ENCODE assay signal across 1 cellular context in the genomic region with DNA sequence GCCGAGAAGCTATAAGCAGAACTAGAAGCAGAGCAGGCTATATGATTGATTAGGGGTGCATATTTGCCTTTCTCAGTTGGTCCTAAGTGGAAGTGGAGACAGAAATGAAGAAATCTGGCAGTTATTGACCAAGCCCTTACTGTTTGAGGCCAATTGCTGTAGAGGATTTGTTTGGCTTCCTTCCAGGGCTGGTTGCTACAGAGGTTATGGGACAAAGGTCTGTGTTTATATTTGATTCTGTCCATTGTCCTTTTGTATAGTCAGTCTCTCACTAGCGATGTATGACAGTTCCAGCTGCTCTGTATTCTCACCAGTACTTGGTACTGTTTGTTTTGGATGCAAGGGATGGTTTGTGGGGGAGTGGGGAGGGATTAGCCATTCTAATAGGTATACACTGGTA.
A peak's percentile ranks its signal among the peaks of the same experiment; 100 is the strongest.
TF ChIP-seq lines count a peak whose summit lies in the region.

No MANE protein-coding gene starts in this region.

TF ChIP-seq in HepG2, 621 proteins besides CTCF, POLR2A, EP300 and RAD21 (continued from another document and continues in another):
- TF ChIP-seq, protein P1, sequence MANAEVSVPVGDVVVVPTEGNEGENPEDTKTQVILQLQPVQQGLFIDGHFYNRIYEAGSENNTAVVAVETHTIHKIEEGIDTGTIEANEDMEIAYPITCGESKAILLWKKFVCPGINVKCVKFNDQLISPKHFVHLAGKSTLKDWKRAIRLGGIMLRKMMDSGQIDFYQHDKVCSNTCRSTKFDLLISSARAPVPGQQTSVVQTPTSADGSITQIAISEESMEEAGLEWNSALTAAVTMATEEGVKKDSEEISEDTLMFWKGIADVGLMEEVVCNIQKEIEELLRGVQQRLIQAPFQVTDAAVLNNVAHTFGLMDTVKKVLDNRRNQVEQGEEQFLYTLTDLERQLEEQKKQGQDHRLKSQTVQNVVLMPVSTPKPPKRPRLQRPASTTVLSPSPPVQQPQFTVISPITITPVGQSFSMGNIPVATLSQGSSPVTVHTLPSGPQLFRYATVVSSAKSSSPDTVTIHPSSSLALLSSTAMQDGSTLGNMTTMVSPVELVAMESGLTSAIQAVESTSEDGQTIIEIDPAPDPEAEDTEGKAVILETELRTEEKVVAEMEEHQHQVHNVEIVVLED (CRISPR knock-in tag; IDR thresholded peaks at IDR 0.05; ENCODE audit: borderline replicate concordance): peak; percentile 26; the same call in 1 of the 2 replicates
- TF ChIP-seq ZNF205 (CRISPR knock-in tag; IDR thresholded peaks at IDR 0.05) (no peak), CREM (IDR thresholded peaks at IDR 0.05) (peak; percentile 25; the same call in 1 of the 2 replicates), CREM (CRISPR knock-in tag; IDR thresholded peaks at IDR 0.05) (no peak), FOXP1 (IDR thresholded peaks at IDR 0.05) (peak; percentile 66; the same call in 1 of the 2 replicates), FOXP1 (CRISPR knock-in tag; IDR thresholded peaks at IDR 0.05) (peak; percentile 82), RFX5 (IDR thresholded peaks at IDR 0.05; ENCODE audit: low read depth, low read length) (no peak), FOSL2 (CRISPR knock-in tag; IDR thresholded peaks at IDR 0.05) (0 out of 2 replicates have a peak, but pooled peaks have one; percentile 30), KAT2B (IDR thresholded peaks at IDR 0.05; ENCODE audit: borderline replicate concordance, low read depth, low read length) (no peak), KLF15 (CRISPR knock-in tag; IDR thresholded peaks at IDR 0.05; ENCODE audit: borderline replicate concordance) (no peak), ZSCAN29 (CRISPR knock-in tag; conservative IDR thresholded peaks at IDR 0.05) (no peak), NFIB (CRISPR knock-in tag; IDR thresholded peaks at IDR 0.05; ENCODE audit: borderline replicate concordance) (no peak), PITX1 (CRISPR knock-in tag; IDR thresholded peaks at IDR 0.05) (peak; percentile 40; the same call in 1 of the 2 replicates), ZSCAN25 (CRISPR knock-in tag; IDR thresholded peaks at IDR 0.05) (no peak), GTF2F1 (IDR thresholded peaks at IDR 0.05; ENCODE audit: low read length) (no peak), ZSCAN12 (CRISPR knock-in tag; IDR thresholded peaks at IDR 0.05) (no peak), ZNF775 (CRISPR knock-in tag; IDR thresholded peaks at IDR 0.05; ENCODE audit: borderline replicate concordance) (no peak), ADNP (CRISPR knock-in tag; IDR thresholded peaks at IDR 0.05) (no peak), TP53 (CRISPR knock-in tag; conservative IDR thresholded peaks at IDR 0.05) (no peak), RARG (CRISPR knock-in tag; IDR thresholded peaks at IDR 0.05; ENCODE audit: low read depth) (no peak), MYNN (CRISPR knock-in tag; IDR thresholded peaks at IDR 0.05; ENCODE audit: low read depth) (no peak), HDAC2 (CRISPR knock-in tag; IDR thresholded peaks at IDR 0.05) (0 out of 2 replicates have a peak, but pooled peaks have one; percentile 39), GATAD2A (CRISPR knock-in tag; IDR thresholded peaks at IDR 0.05) (peak; percentile 81), SP5 (CRISPR knock-in tag; IDR thresholded peaks at IDR 0.05; ENCODE audit: borderline replicate concordance, low read depth) (no peak), EZH2 (conservative IDR thresholded peaks at IDR 0.05; ENCODE audit: low read depth, low read length) (no peak), RBM39 (IDR thresholded peaks at IDR 0.05; ENCODE audit: low read depth, low read length, poor library complexity, severe bottlenecking) (no peak), TRIM24 (CRISPR knock-in tag; IDR thresholded peaks at IDR 0.05) (no peak), HMG20B (CRISPR knock-in tag; conservative IDR thresholded peaks at IDR 0.05) (0 out of 2 replicates have a peak, but pooled peaks have one; percentile 46), ONECUT2 (CRISPR knock-in tag; IDR thresholded peaks at IDR 0.05) (0 out of 2 replicates have a peak, but pooled peaks have one; percentile 49), ZNF367 (CRISPR knock-in tag; IDR thresholded peaks at IDR 0.05; ENCODE audit: borderline replicate concordance) (no peak), ZNF225 (CRISPR knock-in tag; IDR thresholded peaks at IDR 0.05) (no peak), TBX3 (IDR thresholded peaks at IDR 0.05; ENCODE audit: borderline replicate concordance) (no peak), SOX5 (CRISPR knock-in tag; IDR thresholded peaks at IDR 0.05; ENCODE audit: borderline replicate concordance) (peak; percentile 99), TEAD3 (CRISPR knock-in tag; optimal IDR thresholded peaks at IDR 0.05; ENCODE audit: borderline replicate concordance) (peak; percentile 10), JUND (CRISPR knock-in tag; IDR thresholded peaks at IDR 0.05) (no peak), GFI1 (CRISPR knock-in tag; IDR thresholded peaks at IDR 0.05; ENCODE audit: borderline replicate concordance) (0 out of 2 replicates have a peak, but pooled peaks have one; percentile 62), ZNF432 (CRISPR knock-in tag; IDR thresholded peaks at IDR 0.05; ENCODE audit: borderline replicate concordance) (no peak), NRL (CRISPR knock-in tag; IDR thresholded peaks at IDR 0.05; ENCODE audit: borderline replicate concordance) (no peak), GATA4 (IDR thresholded peaks at IDR 0.05; ENCODE audit: borderline replicate concordance, low read depth) (no peak), ZFY (CRISPR knock-in tag; IDR thresholded peaks at IDR 0.05) (0 out of 2 replicates have a peak, but pooled peaks have one; percentile 15)
- TF ChIP-seq, protein P2, sequence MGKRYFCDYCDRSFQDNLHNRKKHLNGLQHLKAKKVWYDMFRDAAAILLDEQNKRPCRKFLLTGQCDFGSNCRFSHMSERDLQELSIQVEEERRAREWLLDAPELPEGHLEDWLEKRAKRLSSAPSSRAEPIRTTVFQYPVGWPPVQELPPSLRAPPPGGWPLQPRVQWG (CRISPR knock-in tag; IDR thresholded peaks at IDR 0.05; ENCODE audit: borderline replicate concordance, low read depth): no peak
- TF ChIP-seq, protein P3, sequence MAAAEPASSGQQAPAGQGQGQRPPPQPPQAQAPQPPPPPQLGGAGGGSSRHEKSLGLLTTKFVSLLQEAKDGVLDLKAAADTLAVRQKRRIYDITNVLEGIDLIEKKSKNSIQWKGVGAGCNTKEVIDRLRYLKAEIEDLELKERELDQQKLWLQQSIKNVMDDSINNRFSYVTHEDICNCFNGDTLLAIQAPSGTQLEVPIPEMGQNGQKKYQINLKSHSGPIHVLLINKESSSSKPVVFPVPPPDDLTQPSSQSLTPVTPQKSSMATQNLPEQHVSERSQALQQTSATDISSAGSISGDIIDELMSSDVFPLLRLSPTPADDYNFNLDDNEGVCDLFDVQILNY (CRISPR knock-in tag; conservative IDR thresholded peaks at IDR 0.05): no peak
- TF ChIP-seq, protein P4, sequence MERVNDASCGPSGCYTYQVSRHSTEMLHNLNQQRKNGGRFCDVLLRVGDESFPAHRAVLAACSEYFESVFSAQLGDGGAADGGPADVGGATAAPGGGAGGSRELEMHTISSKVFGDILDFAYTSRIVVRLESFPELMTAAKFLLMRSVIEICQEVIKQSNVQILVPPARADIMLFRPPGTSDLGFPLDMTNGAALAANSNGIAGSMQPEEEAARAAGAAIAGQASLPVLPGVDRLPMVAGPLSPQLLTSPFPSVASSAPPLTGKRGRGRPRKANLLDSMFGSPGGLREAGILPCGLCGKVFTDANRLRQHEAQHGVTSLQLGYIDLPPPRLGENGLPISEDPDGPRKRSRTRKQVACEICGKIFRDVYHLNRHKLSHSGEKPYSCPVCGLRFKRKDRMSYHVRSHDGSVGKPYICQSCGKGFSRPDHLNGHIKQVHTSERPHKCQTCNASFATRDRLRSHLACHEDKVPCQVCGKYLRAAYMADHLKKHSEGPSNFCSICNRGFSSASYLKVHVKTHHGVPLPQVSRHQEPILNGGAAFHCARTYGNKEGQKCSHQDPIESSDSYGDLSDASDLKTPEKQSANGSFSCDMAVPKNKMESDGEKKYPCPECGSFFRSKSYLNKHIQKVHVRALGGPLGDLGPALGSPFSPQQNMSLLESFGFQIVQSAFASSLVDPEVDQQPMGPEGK (CRISPR knock-in tag; IDR thresholded peaks at IDR 0.05): peak; percentile 33; the same call in 1 of the 2 replicates
- TF ChIP-seq, protein P5, sequence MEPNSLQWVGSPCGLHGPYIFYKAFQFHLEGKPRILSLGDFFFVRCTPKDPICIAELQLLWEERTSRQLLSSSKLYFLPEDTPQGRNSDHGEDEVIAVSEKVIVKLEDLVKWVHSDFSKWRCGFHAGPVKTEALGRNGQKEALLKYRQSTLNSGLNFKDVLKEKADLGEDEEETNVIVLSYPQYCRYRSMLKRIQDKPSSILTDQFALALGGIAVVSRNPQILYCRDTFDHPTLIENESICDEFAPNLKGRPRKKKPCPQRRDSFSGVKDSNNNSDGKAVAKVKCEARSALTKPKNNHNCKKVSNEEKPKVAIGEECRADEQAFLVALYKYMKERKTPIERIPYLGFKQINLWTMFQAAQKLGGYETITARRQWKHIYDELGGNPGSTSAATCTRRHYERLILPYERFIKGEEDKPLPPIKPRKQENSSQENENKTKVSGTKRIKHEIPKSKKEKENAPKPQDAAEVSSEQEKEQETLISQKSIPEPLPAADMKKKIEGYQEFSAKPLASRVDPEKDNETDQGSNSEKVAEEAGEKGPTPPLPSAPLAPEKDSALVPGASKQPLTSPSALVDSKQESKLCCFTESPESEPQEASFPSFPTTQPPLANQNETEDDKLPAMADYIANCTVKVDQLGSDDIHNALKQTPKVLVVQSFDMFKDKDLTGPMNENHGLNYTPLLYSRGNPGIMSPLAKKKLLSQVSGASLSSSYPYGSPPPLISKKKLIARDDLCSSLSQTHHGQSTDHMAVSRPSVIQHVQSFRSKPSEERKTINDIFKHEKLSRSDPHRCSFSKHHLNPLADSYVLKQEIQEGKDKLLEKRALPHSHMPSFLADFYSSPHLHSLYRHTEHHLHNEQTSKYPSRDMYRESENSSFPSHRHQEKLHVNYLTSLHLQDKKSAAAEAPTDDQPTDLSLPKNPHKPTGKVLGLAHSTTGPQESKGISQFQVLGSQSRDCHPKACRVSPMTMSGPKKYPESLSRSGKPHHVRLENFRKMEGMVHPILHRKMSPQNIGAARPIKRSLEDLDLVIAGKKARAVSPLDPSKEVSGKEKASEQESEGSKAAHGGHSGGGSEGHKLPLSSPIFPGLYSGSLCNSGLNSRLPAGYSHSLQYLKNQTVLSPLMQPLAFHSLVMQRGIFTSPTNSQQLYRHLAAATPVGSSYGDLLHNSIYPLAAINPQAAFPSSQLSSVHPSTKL (CRISPR knock-in tag; IDR thresholded peaks at IDR 0.05): peak; percentile 76
- TF ChIP-seq, protein P6, sequence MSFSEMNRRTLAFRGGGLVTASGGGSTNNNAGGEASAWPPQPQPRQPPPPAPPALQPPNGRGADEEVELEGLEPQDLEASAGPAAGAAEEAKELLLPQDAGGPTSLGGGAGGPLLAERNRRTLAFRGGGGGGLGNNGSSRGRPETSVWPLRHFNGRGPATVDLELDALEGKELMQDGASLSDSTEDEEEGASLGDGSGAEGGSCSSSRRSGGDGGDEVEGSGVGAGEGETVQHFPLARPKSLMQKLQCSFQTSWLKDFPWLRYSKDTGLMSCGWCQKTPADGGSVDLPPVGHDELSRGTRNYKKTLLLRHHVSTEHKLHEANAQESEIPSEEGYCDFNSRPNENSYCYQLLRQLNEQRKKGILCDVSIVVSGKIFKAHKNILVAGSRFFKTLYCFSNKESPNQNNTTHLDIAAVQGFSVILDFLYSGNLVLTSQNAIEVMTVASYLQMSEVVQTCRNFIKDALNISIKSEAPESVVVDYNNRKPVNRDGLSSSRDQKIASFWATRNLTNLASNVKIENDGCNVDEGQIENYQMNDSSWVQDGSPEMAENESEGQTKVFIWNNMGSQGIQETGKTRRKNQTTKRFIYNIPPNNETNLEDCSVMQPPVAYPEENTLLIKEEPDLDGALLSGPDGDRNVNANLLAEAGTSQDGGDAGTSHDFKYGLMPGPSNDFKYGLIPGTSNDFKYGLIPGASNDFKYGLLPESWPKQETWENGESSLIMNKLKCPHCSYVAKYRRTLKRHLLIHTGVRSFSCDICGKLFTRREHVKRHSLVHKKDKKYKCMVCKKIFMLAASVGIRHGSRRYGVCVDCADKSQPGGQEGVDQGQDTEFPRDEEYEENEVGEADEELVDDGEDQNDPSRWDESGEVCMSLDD (CRISPR knock-in tag; IDR thresholded peaks at IDR 0.05; ENCODE audit: borderline replicate concordance): 0 out of 2 replicates have a peak, but pooled peaks have one; percentile 21
- TF ChIP-seq, protein P7, sequence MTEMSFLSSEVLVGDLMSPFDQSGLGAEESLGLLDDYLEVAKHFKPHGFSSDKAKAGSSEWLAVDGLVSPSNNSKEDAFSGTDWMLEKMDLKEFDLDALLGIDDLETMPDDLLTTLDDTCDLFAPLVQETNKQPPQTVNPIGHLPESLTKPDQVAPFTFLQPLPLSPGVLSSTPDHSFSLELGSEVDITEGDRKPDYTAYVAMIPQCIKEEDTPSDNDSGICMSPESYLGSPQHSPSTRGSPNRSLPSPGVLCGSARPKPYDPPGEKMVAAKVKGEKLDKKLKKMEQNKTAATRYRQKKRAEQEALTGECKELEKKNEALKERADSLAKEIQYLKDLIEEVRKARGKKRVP (CRISPR knock-in tag; IDR thresholded peaks at IDR 0.05): peak in 1 of 2 experiments; percentile 44; a peak in 1 of 4 replicates
- TF ChIP-seq, protein P8, sequence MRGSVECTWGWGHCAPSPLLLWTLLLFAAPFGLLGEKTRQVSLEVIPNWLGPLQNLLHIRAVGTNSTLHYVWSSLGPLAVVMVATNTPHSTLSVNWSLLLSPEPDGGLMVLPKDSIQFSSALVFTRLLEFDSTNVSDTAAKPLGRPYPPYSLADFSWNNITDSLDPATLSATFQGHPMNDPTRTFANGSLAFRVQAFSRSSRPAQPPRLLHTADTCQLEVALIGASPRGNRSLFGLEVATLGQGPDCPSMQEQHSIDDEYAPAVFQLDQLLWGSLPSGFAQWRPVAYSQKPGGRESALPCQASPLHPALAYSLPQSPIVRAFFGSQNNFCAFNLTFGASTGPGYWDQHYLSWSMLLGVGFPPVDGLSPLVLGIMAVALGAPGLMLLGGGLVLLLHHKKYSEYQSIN (CRISPR knock-in tag; IDR thresholded peaks at IDR 0.05; ENCODE audit: borderline replicate concordance): no peak
- TF ChIP-seq, protein P9, sequence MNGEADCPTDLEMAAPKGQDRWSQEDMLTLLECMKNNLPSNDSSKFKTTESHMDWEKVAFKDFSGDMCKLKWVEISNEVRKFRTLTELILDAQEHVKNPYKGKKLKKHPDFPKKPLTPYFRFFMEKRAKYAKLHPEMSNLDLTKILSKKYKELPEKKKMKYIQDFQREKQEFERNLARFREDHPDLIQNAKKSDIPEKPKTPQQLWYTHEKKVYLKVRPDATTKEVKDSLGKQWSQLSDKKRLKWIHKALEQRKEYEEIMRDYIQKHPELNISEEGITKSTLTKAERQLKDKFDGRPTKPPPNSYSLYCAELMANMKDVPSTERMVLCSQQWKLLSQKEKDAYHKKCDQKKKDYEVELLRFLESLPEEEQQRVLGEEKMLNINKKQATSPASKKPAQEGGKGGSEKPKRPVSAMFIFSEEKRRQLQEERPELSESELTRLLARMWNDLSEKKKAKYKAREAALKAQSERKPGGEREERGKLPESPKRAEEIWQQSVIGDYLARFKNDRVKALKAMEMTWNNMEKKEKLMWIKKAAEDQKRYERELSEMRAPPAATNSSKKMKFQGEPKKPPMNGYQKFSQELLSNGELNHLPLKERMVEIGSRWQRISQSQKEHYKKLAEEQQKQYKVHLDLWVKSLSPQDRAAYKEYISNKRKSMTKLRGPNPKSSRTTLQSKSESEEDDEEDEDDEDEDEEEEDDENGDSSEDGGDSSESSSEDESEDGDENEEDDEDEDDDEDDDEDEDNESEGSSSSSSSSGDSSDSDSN (CRISPR knock-in tag; IDR thresholded peaks at IDR 0.05): no peak
